ENCODE assay signal across 8 cellular contexts in genomic region chr19:13208131-13208963, GRCh38. TPM values are rescaled to one million over a fixed set of nuclear protein-coding genes. Genes with fewer than 3 reads are reported as not detected.
A peak's percentile ranks its signal among the peaks of the same experiment; 100 is the strongest.
DNase-seq lines count a peak whose midpoint lies in the region; ATAC-seq and TF ChIP-seq lines count a peak whose summit lies in the region.

No MANE protein-coding gene starts in this region.

- peak overlapping the region; percentile 85 for H3K4me3 Mint-ChIP-seq in activated naive CD8-positive, alpha-beta T cell treated with anti-CD3 and anti-CD28 coated beads, Interleukin-2, amount 10 ng/mL, durations not matched to agents 7 days and 5 days

- no peak overlapping the region for H3K4me3 ChIP-seq in RWPE2 (ENCODE audit: severe bottlenecking)

- TF ChIP-seq CTCF in RWPE2 (IDR thresholded peaks at IDR 0.05; ENCODE audit: poor library complexity, severe bottlenecking), result no peak

- no peaks in the 10 kb centered on the region for H3K36me3 ChIP-seq in RWPE2 (ENCODE audit: low read depth)

- peaks cover 2% of the 10 kb centered on the region for H3K36me3 Mint-ChIP-seq in activated naive CD8-positive, alpha-beta T cell treated with anti-CD3 and anti-CD28 coated beads, Interleukin-2, amount 10 ng/mL, durations not matched to agents 7 days and 5 days

- H3K9me3 ChIP-seq in RWPE2 (ENCODE audit: severe bottlenecking), result no peaks in the 10 kb centered on the region

- H3K27me3 Mint-ChIP-seq in activated naive CD8-positive, alpha-beta T cell treated with anti-CD3 and anti-CD28 coated beads, Interleukin-2, amount 10 ng/mL, durations not matched to agents 7 days and 5 days, result no peaks in the 10 kb centered on the region

- ATAC-seq in HG02678 (IDR thresholded peaks at IDR 0.05; ENCODE audit: unreplicated experiment), result peak; percentile 74
- no peak for ATAC-seq in RWPE2 (ENCODE audit: low read depth)
- ATAC-seq in activated naive CD8-positive, alpha-beta T cell treated with anti-CD3 and anti-CD28 coated beads, Interleukin-2, amount 10 ng/mL, durations not matched to agents 7 days and 5 days (ENCODE audit: low read depth), result peak; percentile 53

- H3K4me1 ChIP-seq in RWPE2 (ENCODE audit: insufficient read depth, poor library complexity, severe bottlenecking), result no peaks in the 10 kb centered on the region

- H3K27ac ChIP-seq in RWPE2 (ENCODE audit: poor library complexity, severe bottlenecking), result peak overlapping the region; percentile 75

- no peaks in the 10 kb centered on the region for H3K27me3 ChIP-seq in RWPE2 (ENCODE audit: insufficient read depth, poor library complexity, severe bottlenecking)

- POLR2A ChIA-PET in activated naive CD8-positive, alpha-beta T cell treated with anti-CD3 and anti-CD28 coated beads, Interleukin-2, amount 10 ng/mL, durations not matched to agents 7 days and 5 days (lab: Charles Lee), result interaction anchor here (1.0 to 1.6 kb wide), 4 partner anchors 12 to 59 kb away, joined by 3 to 5 read pairs (median 4); partner anchors contain the start of genes IER2 and STX10

- H3K27ac Mint-ChIP-seq in activated naive CD8-positive, alpha-beta T cell treated with anti-CD3 and anti-CD28 coated beads, Interleukin-2, amount 10 ng/mL, durations not matched to agents 7 days and 5 days, result peak overlapping the region; percentile 97

- peak; percentile 48 for DNase-seq in ELR (ENCODE audit: low read depth)
- no peak for DNase-seq in RWPE2 (ENCODE audit: low spot score)
- peak; percentile 53 for DNase-seq in activated naive CD8-positive, alpha-beta T cell treated with anti-CD3 and anti-CD28 coated beads, Interleukin-2, amount 10 ng/mL, durations not matched to agents 7 days and 5 days
- DNase-seq in hepatic stellate cell (ENCODE audit: low spot score), result peak; percentile 90
- peak; percentile 67 to 80 for DNase-seq in stimulated activated CD4-positive, alpha-beta T cell treated with anti-CD3 and anti-CD28 coated beads, Interleukin-2, amount 100 ng/mL, for 24 hours
- DNase-seq in middle frontal gyrus (ENCODE audit: extremely low spot score, low spot score), result no peak
- DNase-seq in 8988T, result no peak

- H3K4me1 Mint-ChIP-seq in activated naive CD8-positive, alpha-beta T cell treated with anti-CD3 and anti-CD28 coated beads, Interleukin-2, amount 10 ng/mL, durations not matched to agents 7 days and 5 days, result peaks cover 9% of the 10 kb centered on the region

- no peaks in the 10 kb centered on the region for H3K9me3 Mint-ChIP-seq in activated naive CD8-positive, alpha-beta T cell treated with anti-CD3 and anti-CD28 coated beads, Interleukin-2, amount 10 ng/mL, durations not matched to agents 7 days and 5 days

RNA-seq across cellular contexts. Expression of gene IER2, which starts 58.1 kb away (rescaled TPM):
- 100 to 1,000 TPM; 167 to 178 TPM for total RNA-seq in activated naive CD8-positive, alpha-beta T cell treated with anti-CD3 and anti-CD28 coated beads, Interleukin-2, amount 10 ng/mL, durations not matched to agents 7 days and 5 days

RNA-seq across cellular contexts. Expression of gene STX10, which starts 58.2 kb away (rescaled TPM):
- 10 to 100 TPM; 67.1 to 69.9 TPM for total RNA-seq in activated naive CD8-positive, alpha-beta T cell treated with anti-CD3 and anti-CD28 coated beads, Interleukin-2, amount 10 ng/mL, durations not matched to agents 7 days and 5 days

Comparison
In these comparisons a context has a peak if more than half of its experiments do, and no peak if none do; other contexts are left out.
1. DNase-seq: peak in ELR (single experiment), activated naive CD8-positive, alpha-beta T cell treated with anti-CD3 and anti-CD28 coated beads, Interleukin-2, amount 10 ng/mL, durations not matched to agents 7 days and 5 days (single experiment), hepatic stellate cell (single experiment) and stimulated activated CD4-positive, alpha-beta T cell treated with anti-CD3 and anti-CD28 coated beads, Interleukin-2, amount 100 ng/mL, for 24 hours (2 of 2); none in RWPE2 (single experiment), middle frontal gyrus (single experiment) and 8988T (single experiment).